Comparison of ENCODE assay signal across 9 cellular contexts in genomic region chr7:100588438-100588837, GRCh38. TPM values are rescaled to one million over a fixed set of nuclear protein-coding genes. Genes with fewer than 3 reads are reported as not detected.
DNase-seq lines count a peak whose midpoint lies in the region; ATAC-seq, FAIRE-seq and TF ChIP-seq lines count a peak whose summit lies in the region.
"Had no signal": no experiment of that assay in that cellular context is flagged by ENCODE, and none has a peak within 500 bp of the region (broad histone marks: within the 10 kb centered on the region; RNA-seq: fewer than 3 reads in every experiment).

No MANE protein-coding gene starts in this region.

- H3K9me3 ChIP-seq in Loucy (ENCODE audit: insufficient read depth, low read depth, low read length) (no peaks in the 10 kb centered on the region), astrocyte (ENCODE audit: insufficient read depth, low read depth, low read length) (no peaks in the 10 kb centered on the region)

- no peaks in the 10 kb centered on the region for H3K36me3 Mint-ChIP-seq in astrocyte (ENCODE audit: low read depth, unreplicated experiment)
- H3K36me3 Mint-ChIP-seq in nephron (ENCODE audit: low read depth) = no peaks in the 10 kb centered on the region

- H3K27me3 Mint-ChIP-seq in astrocyte (ENCODE audit: low read depth, unreplicated experiment) (peaks cover 9% of the 10 kb centered on the region), nephron (ENCODE audit: low read depth) (no peaks in the 10 kb centered on the region)

- no peaks in the 10 kb centered on the region for H3K9me2 ChIP-seq in Loucy (replicated peaks; ENCODE audit: low read depth, low read length)

- peaks cover 2% of the 10 kb centered on the region; the same call in 1 of the 2 replicates for H3F3A ChIP-seq in Loucy (ENCODE audit: low read depth)

- H3K36me3 ChIP-seq in Loucy (ENCODE audit: insufficient read depth, low read length) = no peaks in the 10 kb centered on the region
- no peaks in the 10 kb centered on the region for H3K36me3 ChIP-seq in astrocyte (ENCODE audit: insufficient read depth, low read length)

- no peak overlapping the region for H3K4me3 ChIP-seq in Loucy (ENCODE audit: low read length, poor library complexity, severe bottlenecking)
- H3K4me3 ChIP-seq in astrocyte (ENCODE audit: insufficient read depth, low read depth, low read length) = no peak overlapping the region

- no peak for FAIRE-seq in astrocyte (lab: Jason Lieb, UNC)

- H3K79me2 ChIP-seq in Loucy (ENCODE audit: insufficient read depth, low read length) (peaks cover 22% of the 10 kb centered on the region), astrocyte (ENCODE audit: insufficient read depth, low read length) (peaks cover 23% of the 10 kb centered on the region)

- no peak overlapping the region for H3K4me2 ChIP-seq in Loucy (ENCODE audit: low read depth, low read length, poor library complexity, severe bottlenecking)
- no peak overlapping the region for H3K4me2 ChIP-seq in astrocyte (ENCODE audit: low read length)

- H3K27me3 ChIP-seq in Loucy (ENCODE audit: insufficient read depth, low read length, poor library complexity, severe bottlenecking) (no peaks in the 10 kb centered on the region), astrocyte (ENCODE audit: insufficient read depth, low read length) (peaks cover 7% of the 10 kb centered on the region)

- DNase-seq in SIG-M5 treated with dmso at 0.1 percent for 504 hours (lab: John Stamatoyannopoulos, UW; ENCODE audit: unreplicated experiment) (peak; percentile 20), SIG-M5 (lab: John Stamatoyannopoulos, UW) (no peak), astrocyte (ENCODE audit: low read depth) (no peak), NCI-H1105 treated with DMSO at 0.1 percent for 48 hours (lab: John Stamatoyannopoulos, UW) (no peak), superior temporal gyrus (ENCODE audit: extremely low spot score) (no peak)
- DNase-seq: activated T-cell treated with anti-CD3 and anti-CD28 coated beads, Interleukin-2, amount 50 U/mL, for 4 hours had no signal

- peaks cover 5% of the 10 kb centered on the region for H3K4me1 ChIP-seq in Loucy (ENCODE audit: insufficient read depth, low read length, poor library complexity, severe bottlenecking)
- H3K4me1 ChIP-seq in astrocyte (ENCODE audit: insufficient read depth, low read length) = peaks cover 21% of the 10 kb centered on the region

- ATAC-seq in GM18867 (IDR thresholded peaks at IDR 0.05; ENCODE audit: unreplicated experiment) = no peak
- ATAC-seq: activated T-cell treated with anti-CD3 and anti-CD28 coated beads, Interleukin-2, amount 50 U/mL, for 4 hours had no signal

- no peak overlapping the region for H3K9ac ChIP-seq in Loucy (ENCODE audit: low read depth, low read length, poor library complexity, severe bottlenecking)
- no peak overlapping the region for H3K9ac ChIP-seq in astrocyte (ENCODE audit: low read length)

- peaks cover 19% of the 10 kb centered on the region for H4K20me1 ChIP-seq in Loucy (ENCODE audit: insufficient read depth, low read length, poor library complexity, severe bottlenecking)
- H4K20me1 ChIP-seq in astrocyte (ENCODE audit: insufficient read depth, low read length) = peaks cover 21% of the 10 kb centered on the region

- H3K9me3 Mint-ChIP-seq in astrocyte (ENCODE audit: unreplicated experiment) (no peaks in the 10 kb centered on the region), nephron (no peaks in the 10 kb centered on the region)
- H3K9me3 Mint-ChIP-seq: activated T-cell treated with anti-CD3 and anti-CD28 coated beads, Interleukin-2, amount 50 U/mL, for 4 hours had no signal

- H3K27ac ChIP-seq in astrocyte (ENCODE audit: low read depth, low read length) = no peak overlapping the region

- H3K27ac Mint-ChIP-seq in astrocyte (ENCODE audit: unreplicated experiment) (no peak overlapping the region), nephron (peak overlapping the region; percentile 85 to 96 (median 92))

- TF ChIP-seq CTCF in Loucy (conservative IDR thresholded peaks at IDR 0.05; ENCODE audit: low read length) (peak; percentile 64), astrocyte (IDR thresholded peaks at IDR 0.05; ENCODE audit: insufficient read depth, low read depth, low read length) (peak; percentile 33), nephron (IDR thresholded peaks at IDR 0.05; ENCODE audit: unreplicated experiment in 3 of 3) (peak in 1 of 3 experiments; percentile 34)

- H2AFZ ChIP-seq in Loucy (ENCODE audit: low read length) = no peak overlapping the region
- H2AFZ ChIP-seq in astrocyte (ENCODE audit: low read depth, low read length) = no peak overlapping the region

- H3K4me1 Mint-ChIP-seq in astrocyte (ENCODE audit: low read depth, unreplicated experiment) (peaks cover 7% of the 10 kb centered on the region), nephron (peaks cover 36% of the 10 kb centered on the region)

- H3K4me3 Mint-ChIP-seq in astrocyte (ENCODE audit: unreplicated experiment) (peak overlapping the region; percentile 46), nephron (peak overlapping the region; percentile 84 to 98 (median 85))
- H3K4me3 Mint-ChIP-seq: activated T-cell treated with anti-CD3 and anti-CD28 coated beads, Interleukin-2, amount 50 U/mL, for 4 hours had no signal

RNA-seq across cellular contexts. Expression of gene FBXO24, which starts 2.3 kb away (rescaled TPM):
- total RNA-seq in astrocyte = 0.17 and 0.52 TPM in 2 replicates

RNA-seq across cellular contexts. Expression of gene LRCH4, which starts 2.5 kb away (rescaled TPM):
- 52.7 and 62.5 TPM in 2 replicates for total RNA-seq in astrocyte

RNA-seq across cellular contexts. Expression of gene PCOLCE, which starts 13.7 kb away (rescaled TPM):
- total RNA-seq in astrocyte = 10.8 and 15.5 TPM in 2 replicates

RNA-seq across cellular contexts. Expression of gene SAP25, which starts 14.7 kb away (rescaled TPM):
- total RNA-seq in astrocyte = 1.4 and 1.9 TPM in 2 replicates

RNA-seq across cellular contexts. Expression of gene MOSPD3, which starts 23.9 kb away (rescaled TPM):
- 18.8 and 20.2 TPM in 2 replicates for total RNA-seq in astrocyte
